ENCODE assay signal across 1 cellular context in the genomic region with DNA sequence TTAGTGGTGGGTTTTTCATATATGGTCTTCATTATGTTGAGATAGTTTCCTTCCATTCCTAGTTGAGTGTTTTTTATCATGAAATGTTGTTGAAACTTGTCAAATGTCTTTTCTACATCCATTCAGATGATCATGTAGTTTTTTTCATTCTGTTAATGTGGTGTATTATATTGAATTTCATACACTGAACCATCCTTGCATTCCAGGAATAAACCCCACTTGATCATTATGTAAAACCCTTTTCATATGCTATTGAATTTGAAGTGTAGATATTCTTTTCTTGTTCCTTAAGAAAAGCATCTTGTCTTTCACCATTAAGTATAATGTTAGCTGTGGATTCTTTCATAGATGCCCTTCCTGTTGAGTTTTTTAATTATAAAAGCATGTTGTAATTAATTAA.
TF ChIP-seq lines count a peak whose summit lies in the region.

No MANE protein-coding gene starts in this region.

TF ChIP-seq in GM12878, 131 proteins besides CTCF, POLR2A, EP300 and RAD21 (continued from another document):
- no peak for TF ChIP-seq ATF3 (IDR thresholded peaks at IDR 0.05; ENCODE audit: borderline replicate concordance, extremely low read depth, low read depth, low read length)
- TF ChIP-seq CHD1 (IDR thresholded peaks at IDR 0.05; ENCODE audit: low read depth, low read length) = no peak
- TF ChIP-seq FOXK2 (IDR thresholded peaks at IDR 0.05) = no peak
- TF ChIP-seq RUNX3 (IDR thresholded peaks at IDR 0.05; ENCODE audit: low read length) = no peak
- TF ChIP-seq NR2C2 (IDR thresholded peaks at IDR 0.05; ENCODE audit: borderline replicate concordance, control insufficient read depth, insufficient read length, low read depth) = no peak
- TF ChIP-seq HDAC2 (IDR thresholded peaks at IDR 0.05) = no peak
- no peak for TF ChIP-seq REST (IDR thresholded peaks at IDR 0.05; ENCODE audit: low read depth, low read length)
- TF ChIP-seq SREBF1 (IDR thresholded peaks at IDR 0.05; ENCODE audit: low read length) = no peak
- no peak for TF ChIP-seq CUX1 (IDR thresholded peaks at IDR 0.05; ENCODE audit: insufficient replicate concordance, low read depth, low read length)
